ENCODE assay signal across 30 cellular contexts in the genomic region with DNA sequence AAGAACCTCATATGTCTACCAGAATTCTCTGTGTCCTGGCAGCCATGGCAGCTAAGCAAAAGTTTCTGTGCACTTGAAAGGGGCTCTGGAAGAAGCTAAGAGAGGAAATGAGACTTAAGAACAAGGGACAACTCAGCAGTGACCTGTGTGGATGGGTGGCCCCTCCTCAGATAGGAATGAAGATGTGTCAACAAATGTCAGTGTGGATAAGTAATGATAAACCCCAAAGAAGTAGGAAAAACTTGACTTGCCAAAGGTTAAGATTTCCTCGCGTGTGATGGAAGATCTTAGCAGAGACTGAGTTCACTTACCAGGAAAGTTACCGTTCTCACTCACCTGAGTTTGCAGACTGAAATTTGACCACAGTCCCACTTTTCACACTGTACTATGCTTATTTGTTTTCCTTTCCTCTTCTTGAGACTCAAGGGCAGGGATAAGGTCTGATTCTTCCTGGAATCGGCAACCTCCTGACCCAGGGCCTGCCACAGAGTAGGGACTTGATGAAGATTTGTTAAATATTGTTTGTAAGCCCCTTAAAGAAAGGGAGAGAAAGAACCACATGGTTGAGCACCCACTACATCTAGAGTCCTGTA. TPM values are rescaled to one million over a fixed set of nuclear protein-coding genes. Genes with fewer than 3 reads are reported as not detected.
DNase-seq lines count a peak whose midpoint lies in the region; ATAC-seq, FAIRE-seq and TF ChIP-seq lines count a peak whose summit lies in the region.
"Had no signal": no experiment of that assay in that cellular context is flagged by ENCODE, and none has a peak within 500 bp of the region (broad histone marks: within the 10 kb centered on the region; RNA-seq: fewer than 3 reads in every experiment).

No MANE protein-coding gene starts in this region.

- H4K20me1 ChIP-seq in astrocyte (ENCODE audit: insufficient read depth, low read length) = no peaks in the 10 kb centered on the region

- TF ChIP-seq CTCF in astrocyte (IDR thresholded peaks at IDR 0.05; ENCODE audit: insufficient read depth, low read depth, low read length) = no peak

- H3K4me2 ChIP-seq in astrocyte (ENCODE audit: low read length) = peak overlapping the region; percentile 52

- peak overlapping the region; percentile 57 for H3K9ac ChIP-seq in astrocyte (ENCODE audit: low read length)

- H3K4me3 ChIP-seq in astrocyte (ENCODE audit: insufficient read depth, low read depth, low read length) (no peak overlapping the region), aorta (ENCODE audit: low read length in 2 of 2) (no peak overlapping the region)
- H3K4me3 ChIP-seq: adrenal gland, cardiac muscle cell, spleen had no signal

- no peak overlapping the region for H2AFZ ChIP-seq in astrocyte (ENCODE audit: low read depth, low read length)

- H3K79me2 ChIP-seq in astrocyte (ENCODE audit: insufficient read depth, low read length) = no peaks in the 10 kb centered on the region

- H3K4me1 Mint-ChIP-seq in astrocyte (ENCODE audit: low read depth, unreplicated experiment) = peaks cover 8% of the 10 kb centered on the region
- H3K4me1 Mint-ChIP-seq: CD4-positive, alpha-beta memory T cell had no signal

- H3K36me3 Mint-ChIP-seq in astrocyte (ENCODE audit: low read depth, unreplicated experiment) = peaks cover 3% of the 10 kb centered on the region
- H3K36me3 Mint-ChIP-seq: CD4-positive, alpha-beta memory T cell; mesothelial cell of epicardium had no signal

- H3K9me3 ChIP-seq in astrocyte (ENCODE audit: insufficient read depth, low read depth, low read length) = no peaks in the 10 kb centered on the region
- H3K9me3 ChIP-seq in aorta (ENCODE audit: control insufficient read depth, low read length) = no peaks in the 10 kb centered on the region
- H3K9me3 ChIP-seq: adrenal gland, spleen had no signal

- peaks cover 33% of the 10 kb centered on the region for H3K4me1 ChIP-seq in astrocyte (ENCODE audit: insufficient read depth, low read length)
- H3K4me1 ChIP-seq in aorta (ENCODE audit: control insufficient read depth in 1 of 2, insufficient read depth in 2 of 2, low read length in 2 of 2) = no peaks in the 10 kb centered on the region
- H3K4me1 ChIP-seq: adrenal gland, spleen had no signal

- H3K27ac ChIP-seq in astrocyte (ENCODE audit: low read depth, low read length) (peak overlapping the region; percentile 81), aorta (ENCODE audit: low read depth in 1 of 2, low read length in 2 of 2) (peak overlapping the region; percentile 44 to 45)
- H3K27ac ChIP-seq: adrenal gland, cardiac muscle cell, spleen, VCaP had no signal

- no peak overlapping the region for H3K4me3 Mint-ChIP-seq in astrocyte (ENCODE audit: unreplicated experiment)
- H3K4me3 Mint-ChIP-seq: activated T-cell treated with anti-CD3 and anti-CD28 coated beads, Interleukin-2, amount 50 U/mL, for 4 hours; CD4-positive, alpha-beta memory T cell; mesothelial cell of epicardium; naive thymus-derived CD4-positive, alpha-beta T cell had no signal

- ATAC-seq in aorta (ENCODE audit: low FRiP score) = no peak
- ATAC-seq in GM19395 (IDR thresholded peaks at IDR 0.05; ENCODE audit: unreplicated experiment) = no peak
- no peak for ATAC-seq in GM21786 (IDR thresholded peaks at IDR 0.05; ENCODE audit: unreplicated experiment)
- ATAC-seq: activated T-cell treated with anti-CD3 and anti-CD28 coated beads, Interleukin-2, amount 50 U/mL, for 4 hours; naive thymus-derived CD4-positive, alpha-beta T cell had no signal

- DNase-seq in HTR-8/SVneo (ENCODE audit: insufficient read length, low spot score) = no peak
- no peak for DNase-seq in astrocyte (ENCODE audit: low read depth)
- peak; percentile 39 for DNase-seq in kidney tubule cell (ENCODE audit: low spot score)
- DNase-seq in aorta = no peak
- no peak for DNase-seq in stimulated activated CD4-positive, alpha-beta T cell treated with anti-CD3 and anti-CD28 coated beads, Interleukin-2, amount 100 ng/mL, for 48 hours
- DNase-seq: activated CD4-positive, alpha-beta T cell treated with anti-CD3 and anti-CD28 coated beads for 48 hours; activated T-cell treated with anti-CD3 and anti-CD28 coated beads, Interleukin-2, amount 50 U/mL, for 4 hours; adrenal gland; AML-193; CD4-positive, alpha-beta memory T cell; head of caudate nucleus; Kasumi-1; left cardiac atrium; naive thymus-derived CD4-positive, alpha-beta T cell; NCI-H1048; NCI-H187 treated with DMSO at 0.1 percent for 48 hours; NCI-H69; retina; spleen; stimulated activated CD4-positive, alpha-beta T cell treated with anti-CD3 and anti-CD28 coated beads, Interleukin-4, amount 100 ng/mL, for 24 hours; stimulated activated naive CD4-positive, alpha-beta T cell had no signal

- intact Hi-C loops in aorta (cut with DNase I) = loop anchor here in 1 of 2 donors (5.0 kb wide), 1 partner anchor 50 kb away; no protein-coding TSS in a partner anchor

- H3K27me3 ChIP-seq in astrocyte (ENCODE audit: insufficient read depth, low read length) = no peaks in the 10 kb centered on the region
- H3K27me3 ChIP-seq in aorta (ENCODE audit: control insufficient read depth in 1 of 2, insufficient read depth in 2 of 2, low read length in 1 of 2) = no peaks in the 10 kb centered on the region
- H3K27me3 ChIP-seq: adrenal gland had no signal

- peaks cover 2% of the 10 kb centered on the region for H3K9me3 Mint-ChIP-seq in astrocyte (ENCODE audit: unreplicated experiment)
- H3K9me3 Mint-ChIP-seq: activated T-cell treated with anti-CD3 and anti-CD28 coated beads, Interleukin-2, amount 50 U/mL, for 4 hours; CD4-positive, alpha-beta memory T cell had no signal

- FAIRE-seq in HTR-8/SVneo (lab: Jason Lieb, UNC) (peak; percentile 28), astrocyte (lab: Jason Lieb, UNC) (peak; percentile 71)
- FAIRE-seq: endothelial cell of umbilical vein, G401.6, GM18507, H54 had no signal

- peaks cover 26% of the 10 kb centered on the region for H3K27me3 Mint-ChIP-seq in astrocyte (ENCODE audit: low read depth, unreplicated experiment)

- H3K27ac Mint-ChIP-seq in astrocyte (ENCODE audit: unreplicated experiment) = no peak overlapping the region
- H3K27ac Mint-ChIP-seq: CD4-positive, alpha-beta memory T cell; mesothelial cell of epicardium; naive thymus-derived CD4-positive, alpha-beta T cell had no signal

- WGBS in aorta, 2 donors = 75 to 76% methylated on average over 4 of the region's 4 CpGs

- H3K36me3 ChIP-seq in astrocyte (ENCODE audit: insufficient read depth, low read length) (no peaks in the 10 kb centered on the region), aorta (ENCODE audit: control insufficient read depth in 1 of 2, insufficient read depth in 2 of 2, low read length in 1 of 2) (no peaks in the 10 kb centered on the region)
- H3K36me3 ChIP-seq: adrenal gland, cardiac muscle cell, spleen had no signal

RNA-seq across cellular contexts. Expression of gene HRH1, which starts 7.4 kb away (rescaled TPM):
- total RNA-seq in astrocyte = 2.1 and 2.4 TPM in 2 replicates
- total RNA-seq in aorta = 10 to 100 TPM; 22.4 to 45.1 TPM
- 1 to 10 TPM; 3.9 to 4.4 TPM for polyA plus RNA-seq in aorta
- total RNA-seq: cardiac muscle cell had no signal
- polyA plus RNA-seq: cardiac muscle cell; naive thymus-derived CD4-positive, alpha-beta T cell had no signal
